Comparison of ENCODE assay signal across 8 cellular contexts in the genomic region with DNA sequence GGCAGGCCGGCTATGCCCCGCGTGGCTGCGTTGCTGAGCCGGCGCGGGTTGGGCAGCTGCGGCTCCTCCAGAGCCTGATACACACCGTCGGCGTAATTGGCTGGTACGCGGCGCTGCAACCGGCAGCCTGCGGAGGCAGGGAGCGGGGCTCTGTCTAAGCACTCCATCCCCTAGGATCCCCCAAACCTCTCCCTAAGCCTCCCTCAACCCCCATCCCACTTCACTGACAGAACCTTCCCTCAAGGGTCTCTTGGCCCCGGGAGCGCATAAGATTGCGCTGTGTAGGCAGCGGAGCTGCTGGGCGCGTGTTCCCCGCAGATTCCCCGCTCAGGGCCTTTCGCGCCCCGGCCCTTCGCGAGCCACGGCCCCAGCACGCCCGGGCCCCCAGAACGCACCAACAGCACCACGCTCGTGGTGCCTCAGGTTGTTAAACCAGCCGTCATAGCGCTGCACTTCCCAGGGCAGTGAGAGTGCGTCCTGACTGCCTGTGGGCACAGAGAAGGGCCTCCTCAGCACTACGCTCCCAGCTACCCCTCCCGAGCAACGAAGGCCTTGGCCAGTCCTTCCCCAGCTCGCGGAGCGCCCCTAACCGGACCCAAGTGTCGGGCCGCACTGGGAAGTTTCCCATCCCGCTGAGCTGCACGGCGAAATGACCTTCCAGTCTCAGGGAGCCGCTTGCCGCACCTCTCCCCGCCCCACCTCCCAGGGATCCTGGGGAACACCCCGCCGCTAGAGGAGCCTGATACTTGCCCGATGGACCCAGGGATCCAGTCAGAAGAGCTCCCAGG. TPM values are rescaled to one million over a fixed set of nuclear protein-coding genes. Genes with fewer than 3 reads are reported as not detected.
DNase-seq lines count a peak whose midpoint lies in the region; ATAC-seq and TF ChIP-seq lines count a peak whose summit lies in the region.
"Had no signal": no experiment of that assay in that cellular context is flagged by ENCODE, and none has a peak within 500 bp of the region (broad histone marks: within the 10 kb centered on the region; RNA-seq: fewer than 3 reads in every experiment).

No MANE protein-coding gene starts in this region.

- CTCF ChIA-PET in Calu3 (lab: Charles Lee) = interaction anchor here (1.0 to 1.9 kb wide), 3 partner anchors 9 to 23 kb away, joined by 3 to 4 read pairs (median 3); no protein-coding TSS in a partner anchor

- H3K36me3 Mint-ChIP-seq in Calu3 (ENCODE audit: insufficient read depth, unreplicated experiment) (no peaks in the 10 kb centered on the region), neural progenitor cell (no peaks in the 10 kb centered on the region)
- peaks cover 2% of the 10 kb centered on the region for H3K36me3 Mint-ChIP-seq in effector memory CD8-positive, alpha-beta T cell (ENCODE audit: insufficient read depth)

- no peak overlapping the region for H3K9ac ChIP-seq in neural progenitor cell

- H3K79me2 ChIP-seq in neural progenitor cell (ENCODE audit: low read depth) = no peaks in the 10 kb centered on the region

- no peaks in the 10 kb centered on the region for H3K36me3 ChIP-seq in neural progenitor cell

- TF ChIP-seq CTCF in Calu3 (IDR thresholded peaks at IDR 0.05; ENCODE audit: unreplicated experiment) = no peak
- no peak for TF ChIP-seq CTCF in neural progenitor cell (IDR thresholded peaks at IDR 0.05)

- H3F3A ChIP-seq in neural progenitor cell (ENCODE audit: low read depth) = no peaks in the 10 kb centered on the region

- H3K4me3 Mint-ChIP-seq in Calu3 (ENCODE audit: low read depth, unreplicated experiment) = peak overlapping the region; percentile 60
- H3K4me3 Mint-ChIP-seq in effector memory CD8-positive, alpha-beta T cell = peak overlapping the region; percentile 21 to 53
- H3K4me3 Mint-ChIP-seq in neural progenitor cell = peak overlapping the region; percentile 59

- peak overlapping the region; percentile 65 for H3K4me2 ChIP-seq in neural progenitor cell

- no peaks in the 10 kb centered on the region for H3K4me1 ChIP-seq in neural progenitor cell

- H4K20me1 ChIP-seq in neural progenitor cell (ENCODE audit: low read depth) = peaks cover 27% of the 10 kb centered on the region

- H2AFZ ChIP-seq in neural progenitor cell (replicated peaks) = peak overlapping the region; percentile 9

- H3K27me3 ChIP-seq in neural progenitor cell = peaks cover 96% of the 10 kb centered on the region

- H3K9me3 Mint-ChIP-seq in Calu3 (ENCODE audit: low read depth, unreplicated experiment) (no peaks in the 10 kb centered on the region), neural progenitor cell (peaks cover 4% of the 10 kb centered on the region)
- no peaks in the 10 kb centered on the region for H3K9me3 Mint-ChIP-seq in effector memory CD8-positive, alpha-beta T cell

- H3K27me3 Mint-ChIP-seq in Calu3 (ENCODE audit: unreplicated experiment) = peaks cover 77% of the 10 kb centered on the region
- H3K27me3 Mint-ChIP-seq in effector memory CD8-positive, alpha-beta T cell = peaks cover 78 to 93% of the 10 kb centered on the region in 2 donors
- H3K27me3 Mint-ChIP-seq in neural progenitor cell (ENCODE audit: insufficient read depth, low read depth) = peaks cover 83% of the 10 kb centered on the region

- no peak overlapping the region for H3K27ac ChIP-seq in neural progenitor cell

- H3K9me3 ChIP-seq in neural progenitor cell (ENCODE audit: low read depth) = no peaks in the 10 kb centered on the region

- intact Hi-C loops in Calu3 (cut with micrococcal nuclease; ENCODE audit: unreplicated experiment) = no loop called here

- in situ Hi-C loops in KBM-7 (cut with MboI; ENCODE audit: low pct_unique_long_range_greater_than_20kb, low sequenced_read_pairs) = loop anchor here (25.0 kb wide), 1 partner anchor 150 kb away; a partner anchor contains a TSS

- H3K27ac Mint-ChIP-seq in Calu3 (ENCODE audit: unreplicated experiment) (no peak overlapping the region), neural progenitor cell (no peak overlapping the region)
- no peak overlapping the region for H3K27ac Mint-ChIP-seq in effector memory CD8-positive, alpha-beta T cell

- DNase-seq in Calu3 (peak; percentile 10), KBM-7 (peak; percentile 18), neural progenitor cell (ENCODE audit: low spot score) (peak; percentile 61), NCI-H2196 treated with DMSO at 0.1 percent for 48 hours (lab: John Stamatoyannopoulos, UW; ENCODE audit: unreplicated experiment) (no peak), NCI-H1092 treated with DMSO at 0.1 percent for 48 hours (lab: John Stamatoyannopoulos, UW) (no peak)
- DNase-seq in effector memory CD8-positive, alpha-beta T cell = no peak
- DNase-seq in effector CD4-positive, alpha-beta T cell = no peak
- DNase-seq: anterior cingulate cortex had no signal

- peak overlapping the region; percentile 13 for H3K4me3 ChIP-seq in neural progenitor cell

- H3K4me1 Mint-ChIP-seq in Calu3 (ENCODE audit: low read depth, unreplicated experiment) = peaks cover 16% of the 10 kb centered on the region
- H3K4me1 Mint-ChIP-seq in effector memory CD8-positive, alpha-beta T cell (ENCODE audit: low read depth in 2 of 2) = peaks cover 12 to 37% of the 10 kb centered on the region in 2 donors
- H3K4me1 Mint-ChIP-seq in neural progenitor cell = peaks cover 21% of the 10 kb centered on the region

- BruUV-seq in Calu3 (replicated peaks; lab: Mats Ljungman, UMichigan) = no TSS peak

- no peak for ATAC-seq in effector memory CD8-positive, alpha-beta T cell (replicated peaks)

RNA-seq across cellular contexts. Expression of a gene that starts 1.2 kb away (rescaled TPM):
- total RNA-seq in Calu3 (2022) (0.21 and 1.2 TPM in 2 replicates), neural progenitor cell (ENCODE audit: low replicate concordance) (not detected in 2 replicates)

RNA-seq across cellular contexts. Expression of a gene that starts 1.3 kb away (rescaled TPM):
- total RNA-seq in Calu3 (2022) (0.34 TPM in 1 of 2 replicates, not detected in the other), neural progenitor cell (ENCODE audit: low replicate concordance) (not detected in 2 replicates)

RNA-seq across cellular contexts. Expression of a gene that starts 16.9 kb away (rescaled TPM):
- not detected in 2 replicates for total RNA-seq in Calu3 (2022)
- not detected in 2 replicates for total RNA-seq in neural progenitor cell (ENCODE audit: low replicate concordance)

RNA-seq across cellular contexts. Expression of a gene that starts 17.0 kb away (rescaled TPM):
- total RNA-seq in Calu3 (2022) = 1.2 and 1.4 TPM in 2 replicates
- total RNA-seq in neural progenitor cell (ENCODE audit: low replicate concordance) = 0.09 and 0.30 TPM in 2 replicates

Comparison
In these comparisons a context has a peak if more than half of its experiments do, and no peak if none do; other contexts are left out.
1. DNase-seq: peak in Calu3 (single experiment), KBM-7 (single experiment) and neural progenitor cell (single experiment); none in effector memory CD8-positive, alpha-beta T cell (0 of 3), NCI-H2196 treated with DMSO at 0.1 percent for 48 hours (single experiment), NCI-H1092 treated with DMSO at 0.1 percent for 48 hours (single experiment) and effector CD4-positive, alpha-beta T cell (single experiment).
2. Peak in every context shown above with its lines, with median percentiles within 50 percentile points of each other: H3K4me3 Mint-ChIP-seq.